29 cellular contexts compared by ENCODE assay signal in the genomic region with DNA sequence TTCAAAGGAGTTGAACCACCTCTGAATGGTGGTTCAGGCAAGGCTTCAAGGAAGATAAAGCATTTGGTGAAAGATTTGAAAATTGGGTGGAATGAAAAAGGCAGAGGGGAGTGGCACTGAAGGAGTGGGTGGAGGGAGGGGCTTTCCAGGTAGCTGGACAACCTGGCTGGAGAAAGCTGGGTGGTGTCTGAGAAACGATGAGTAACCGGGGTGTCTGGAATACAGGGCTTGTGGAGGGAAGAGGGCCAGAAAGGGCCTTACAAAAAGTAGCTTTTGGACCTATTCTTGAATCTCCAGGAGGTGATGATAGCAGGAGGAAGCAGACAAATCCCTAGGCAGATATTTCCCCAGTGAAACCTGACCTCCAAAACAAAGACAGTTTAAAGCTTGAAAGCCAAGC.
"Had no signal": no experiment of that assay in that cellular context is flagged by ENCODE, and none has a peak within 500 bp of the region (broad histone marks: within the 10 kb centered on the region; RNA-seq: fewer than 3 reads in every experiment).

No MANE protein-coding gene starts in this region.

- H3K27me3 ChIP-seq: SJCRH30 had no signal

- DNase-seq: activated CD4-positive, alpha-beta memory T cell treated with anti-CD3 and anti-CD28 coated beads, Interleukin-2, amount 10 ng/mL, durations not matched to agents 7 days and 5 days; activated CD4-positive, alpha-beta T cell treated with anti-CD3 and anti-CD28 coated beads for 36 hours; activated CD4-positive, alpha-beta T cell treated with anti-CD3 and anti-CD28 coated beads, Interleukin-2, amount 50 U/mL, for 1 hour; activated CD8-positive, alpha-beta memory T cell treated with anti-CD3 and anti-CD28 coated beads for 24 hours; activated CD8-positive, alpha-beta memory T cell treated with anti-CD3 and anti-CD28 coated beads, Interleukin-2, amount 10 ng/mL, durations not matched to agents 7 days and 5 days; activated CD8-positive, alpha-beta memory T cell treated with anti-CD3 and anti-CD28 coated beads, Interleukin-2, amount 50 U/mL, for 48 hours; activated effector memory CD4-positive, alpha-beta T cell treated with Interleukin-2 at 50 U/mL for 16 hours; activated naive CD4-positive, alpha-beta T cell treated with anti-CD3 and anti-CD28 coated beads, Interleukin-2, amount 10 ng/mL, durations not matched to agents 7 days and 5 days; activated naive CD8-positive, alpha-beta T cell treated with anti-CD3 and anti-CD28 coated beads, Interleukin-2, amount 50 U/mL, for 24 hours; activated T-cell treated with anti-CD3 and anti-CD28 coated beads, Interleukin-2, amount 50 U/mL, for 48 hours; aorta; central memory CD4-positive, alpha-beta T cell; IMR-90; Karpas-422; KBM-7; NCI-H1048; NCI-H1105 treated with DMSO at 0.1 percent for 48 hours; NCI-H1436; NCI-H1694; NCI-H1930; NCI-H2081 treated with DMSO at 0.1 percent for 48 hours; NCI-H345; NCI-H524 treated with DMSO at 0.1 percent for 48 hours; SHP77; SJCRH30 had no signal

- H3K27ac Mint-ChIP-seq: activated CD4-positive, alpha-beta memory T cell treated with anti-CD3 and anti-CD28 coated beads, Interleukin-2, amount 10 ng/mL, durations not matched to agents 7 days and 5 days; activated CD4-positive, alpha-beta T cell treated with anti-CD3 and anti-CD28 coated beads for 36 hours; activated CD8-positive, alpha-beta memory T cell treated with anti-CD3 and anti-CD28 coated beads, Interleukin-2, amount 10 ng/mL, durations not matched to agents 7 days and 5 days; activated naive CD4-positive, alpha-beta T cell treated with anti-CD3 and anti-CD28 coated beads, Interleukin-2, amount 10 ng/mL, durations not matched to agents 7 days and 5 days; activated naive CD8-positive, alpha-beta T cell; activated naive CD8-positive, alpha-beta T cell treated with anti-CD3 and anti-CD28 coated beads, Interleukin-2, amount 50 U/mL, for 24 hours; WTC11 had no signal

- H3K4me3 ChIP-seq: SJCRH30, SK-N-MC had no signal

- H3K36me3 Mint-ChIP-seq: activated naive CD4-positive, alpha-beta T cell treated with anti-CD3 and anti-CD28 coated beads, Interleukin-2, amount 10 ng/mL, durations not matched to agents 7 days and 5 days; activated naive CD8-positive, alpha-beta T cell; WTC11 had no signal

- H3K9me3 Mint-ChIP-seq: activated CD4-positive, alpha-beta memory T cell treated with anti-CD3 and anti-CD28 coated beads, Interleukin-2, amount 10 ng/mL, durations not matched to agents 7 days and 5 days; activated naive CD4-positive, alpha-beta T cell treated with anti-CD3 and anti-CD28 coated beads, Interleukin-2, amount 10 ng/mL, durations not matched to agents 7 days and 5 days had no signal

- H3K36me3 ChIP-seq: SJCRH30 had no signal

- H3K4me1 Mint-ChIP-seq: activated CD4-positive, alpha-beta T cell treated with anti-CD3 and anti-CD28 coated beads for 36 hours; activated naive CD8-positive, alpha-beta T cell treated with anti-CD3 and anti-CD28 coated beads, Interleukin-2, amount 50 U/mL, for 24 hours had no signal

- H3K4me3 Mint-ChIP-seq: activated CD4-positive, alpha-beta memory T cell treated with anti-CD3 and anti-CD28 coated beads, Interleukin-2, amount 10 ng/mL, durations not matched to agents 7 days and 5 days; activated CD4-positive, alpha-beta T cell treated with anti-CD3 and anti-CD28 coated beads for 36 hours; activated CD8-positive, alpha-beta memory T cell treated with anti-CD3 and anti-CD28 coated beads, Interleukin-2, amount 10 ng/mL, durations not matched to agents 7 days and 5 days; activated naive CD4-positive, alpha-beta T cell treated with anti-CD3 and anti-CD28 coated beads, Interleukin-2, amount 10 ng/mL, durations not matched to agents 7 days and 5 days; activated naive CD8-positive, alpha-beta T cell; activated naive CD8-positive, alpha-beta T cell treated with anti-CD3 and anti-CD28 coated beads, Interleukin-2, amount 50 U/mL, for 24 hours; WTC11 had no signal

- H3K27ac ChIP-seq: SJCRH30, SK-N-MC had no signal

- ATAC-seq: activated CD4-positive, alpha-beta T cell treated with anti-CD3 and anti-CD28 coated beads for 36 hours; activated CD4-positive, CD25-positive, alpha-beta regulatory T cell treated with anti-CD3 and anti-CD28 coated beads, Interleukin-2, amount 50 U/mL, for 24 hours; activated CD8-positive, alpha-beta memory T cell treated with anti-CD3 and anti-CD28 coated beads, Interleukin-2, amount 10 ng/mL, durations not matched to agents 7 days and 5 days; activated naive CD8-positive, alpha-beta T cell treated with anti-CD3 and anti-CD28 coated beads, Interleukin-2, amount 50 U/mL, for 24 hours; WTC11 had no signal
